8 cellular contexts compared by ENCODE assay signal in the genomic region with DNA sequence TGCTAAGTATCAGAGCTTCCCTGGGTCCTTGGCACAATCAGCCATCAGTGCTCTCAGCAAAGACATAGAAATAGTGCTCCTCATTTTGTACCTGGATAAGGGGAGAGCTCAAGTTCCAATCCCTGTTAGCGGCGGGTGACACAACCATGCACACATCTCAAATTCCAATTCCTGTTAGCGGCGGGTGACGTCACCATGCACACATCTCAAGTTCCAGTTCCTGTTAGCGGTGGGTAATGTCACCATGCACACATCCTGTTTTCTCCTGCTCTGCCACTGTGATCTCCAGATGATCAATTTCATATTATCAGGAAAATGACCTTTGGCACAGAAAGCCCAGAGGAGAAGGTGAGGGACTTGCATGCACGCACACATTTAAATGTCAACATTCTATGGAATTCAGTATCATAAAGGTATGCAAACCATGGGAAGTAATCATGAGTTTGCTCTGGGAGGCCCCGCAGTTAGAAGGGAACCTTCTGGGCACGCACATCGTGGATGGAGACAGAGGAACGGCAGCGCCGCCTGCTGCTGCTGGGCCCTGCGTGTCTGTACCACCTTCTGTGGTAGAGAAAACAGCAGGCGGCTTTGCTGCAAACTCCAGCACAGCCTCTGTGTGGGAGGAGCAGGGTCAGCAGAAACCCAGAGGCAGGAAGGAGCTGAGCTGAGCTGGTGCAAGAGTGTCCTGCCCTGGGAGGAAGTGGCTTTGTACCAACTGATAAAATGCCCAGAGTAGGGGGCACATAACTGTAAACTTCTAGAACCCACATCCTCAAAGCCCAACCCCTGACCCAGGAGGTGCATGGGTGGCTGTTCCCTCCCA.
DNase-seq lines count a peak whose midpoint lies in the region; ATAC-seq, FAIRE-seq and TF ChIP-seq lines count a peak whose summit lies in the region.

No MANE protein-coding gene starts in this region.

- peak; percentile 70 for FAIRE-seq in endometrium (lab: Jason Lieb, UNC)

- no peaks in the 10 kb centered on the region for H3K27me3 ChIP-seq in mucosa of stomach (ENCODE audit: control insufficient read depth, insufficient read depth, low read length)

- no peaks in the 10 kb centered on the region for H3K36me3 ChIP-seq in mucosa of stomach (ENCODE audit: control insufficient read depth, insufficient read depth, low read length)

- no peaks in the 10 kb centered on the region for H3K9me3 ChIP-seq in mucosa of stomach (ENCODE audit: control insufficient read depth, low read length)

- ATAC-seq in GM18909 (IDR thresholded peaks at IDR 0.05; ENCODE audit: poor library complexity, unreplicated experiment) (peak; percentile 90), HG03135 (IDR thresholded peaks at IDR 0.05; ENCODE audit: unreplicated experiment) (peak; percentile 72)

- H3K4me1 ChIP-seq in mucosa of stomach (ENCODE audit: control insufficient read depth, insufficient read depth, low read length): peaks cover 57% of the 10 kb centered on the region

- H3K9ac ChIP-seq in mucosa of stomach (ENCODE audit: low read length): peak overlapping the region; percentile 49

- peak; percentile 85 for TF ChIP-seq CTCF in AG09319 (IDR thresholded peaks at IDR 0.05; ENCODE audit: low read depth, low read length)

- DNase-seq in AG09319 (ENCODE audit: extremely low read depth, low read depth): peak; percentile 54
- peak; percentile 72 for DNase-seq in NCI-H69 (lab: John Stamatoyannopoulos, UW)
- peak; percentile 86 for DNase-seq in activated CD8-positive, alpha-beta memory T cell treated with anti-CD3 and anti-CD28 coated beads for 24 hours
- peak; percentile 62 for DNase-seq in stimulated activated CD8-positive, alpha-beta memory T cell treated with anti-CD3 and anti-CD28 coated beads, Interleukin-4, amount 100 ng/mL, for 24 hours (ENCODE audit: low read depth)

- H3K4me3 ChIP-seq in mucosa of stomach (ENCODE audit: low read length): no peak overlapping the region
